In the genomic region with DNA sequence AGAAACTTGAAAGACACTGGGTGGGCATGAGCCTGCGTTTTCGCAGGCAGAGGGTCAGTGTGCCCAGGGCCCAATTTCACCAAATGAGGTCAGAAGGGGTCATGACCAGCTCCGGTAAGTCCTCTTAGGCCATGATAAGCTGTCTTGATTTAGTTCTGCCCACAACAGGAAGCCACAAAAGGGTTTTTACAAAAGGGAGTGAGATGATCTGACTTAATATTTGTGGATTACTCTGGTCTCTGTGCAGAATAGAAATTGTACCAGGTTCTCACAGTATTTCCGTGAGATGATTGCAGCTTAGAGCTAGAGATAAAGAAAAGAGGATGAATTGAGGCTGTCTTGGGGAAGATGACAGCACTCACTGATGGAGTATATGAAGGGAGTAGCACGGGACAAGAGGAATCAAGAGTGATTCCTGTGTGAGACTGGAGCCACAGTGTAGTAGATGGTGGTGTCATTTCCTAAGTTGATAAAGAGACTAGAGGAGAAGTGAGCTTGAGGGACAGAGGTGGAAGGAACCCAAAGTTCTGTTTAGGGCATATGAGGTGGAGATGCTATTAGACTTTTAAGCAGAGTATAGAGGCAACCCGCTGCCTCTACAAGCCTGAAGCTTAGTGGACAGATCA, we compare ENCODE assay signal across 9 cellular contexts.
"Had no signal": no experiment of that assay in that cellular context is flagged by ENCODE, and none has a peak within 500 bp of the region (broad histone marks: within the 10 kb centered on the region; RNA-seq: fewer than 3 reads in every experiment).

No MANE protein-coding gene starts in this region.

- ATAC-seq: activated T-cell treated with anti-CD3 and anti-CD28 coated beads, Interleukin-2, amount 50 U/mL, for 4 hours; gastroesophageal sphincter; pancreas had no signal

- DNase-seq: activated CD4-positive, alpha-beta T cell treated with anti-CD3 and anti-CD28 coated beads for 4 hours; activated gamma-delta T cell; activated T-cell treated with anti-CD3 and anti-CD28 coated beads, Interleukin-2, amount 50 U/mL, for 4 hours; effector CD8-positive, alpha-beta T cell; pancreas; stimulated activated CD4-positive, alpha-beta T cell treated with anti-CD3 and anti-CD28 coated beads, Interleukin-15, amount 100 ng/mL, for 24 hours; stimulated activated CD4-positive, alpha-beta T cell treated with anti-CD3 and anti-CD28 coated beads, Interleukin-4, amount 100 ng/mL, for 24 hours; T1000 had no signal

- H3K9me3 Mint-ChIP-seq: activated T-cell treated with anti-CD3 and anti-CD28 coated beads, Interleukin-2, amount 50 U/mL, for 4 hours had no signal

- H3K4me3 Mint-ChIP-seq: activated T-cell treated with anti-CD3 and anti-CD28 coated beads, Interleukin-2, amount 50 U/mL, for 4 hours had no signal
